Comparison of ENCODE assay signal across 30 cellular contexts in genomic region chr16:83105279-83106077, GRCh38.
"Had no signal": no experiment of that assay in that cellular context is flagged by ENCODE, and none has a peak within 500 bp of the region (broad histone marks: within the 10 kb centered on the region; RNA-seq: fewer than 3 reads in every experiment).

No MANE protein-coding gene starts in this region.

- H3K9me3 ChIP-seq: adrenal gland, SJSA1, SK-N-SH had no signal

- H3K4me3 ChIP-seq: adrenal gland, cardiac muscle cell, SJSA1 had no signal

- H3K36me3 Mint-ChIP-seq: activated CD4-positive, alpha-beta memory T cell treated with anti-CD3 and anti-CD28 coated beads for 36 hours; brain had no signal

- H3K27ac Mint-ChIP-seq: activated CD4-positive, alpha-beta memory T cell treated with anti-CD3 and anti-CD28 coated beads for 36 hours; activated CD4-positive, alpha-beta T cell treated with anti-CD3 and anti-CD28 coated beads, Interleukin-2, amount 10 ng/mL, durations not matched to agents 7 days and 5 days; activated naive CD4-positive, alpha-beta T cell treated with anti-CD3 and anti-CD28 coated beads for 36 hours; activated naive CD4-positive, alpha-beta T cell treated with anti-CD3 and anti-CD28 coated beads, Interleukin-2, amount 50 U/mL, for 72 hours; activated T-helper 1 cell treated with anti-CD3 and anti-CD28 coated beads, Interleukin-12 subunit alpha, Interleukin-12 subunit beta, Interleukin-2, Interleukin-4 antibody, amounts not matched to agents 30 ng/mL and 10 ng/mL and 1 ng/mL, durations not matched to agents 14 hours and 24 hours and 36 hours; brain; T-helper 1 cell treated with Interleukin-12 subunit alpha and Interleukin-12 subunit beta and Interleukin-4 antibody, amounts not matched to agents 30 μg/mL and 1 μg/mL, for 36 hours; T-helper 2 cell treated with Interferon-gamma antibody and Interleukin-4, amounts not matched to agents 5 μg/mL and 100 μg/mL, for 36 hours had no signal

- H3K9me3 Mint-ChIP-seq: activated CD4-positive, alpha-beta memory T cell treated with anti-CD3 and anti-CD28 coated beads for 36 hours; activated CD4-positive, alpha-beta T cell treated with anti-CD3 and anti-CD28 coated beads, Interleukin-2, amount 10 ng/mL, durations not matched to agents 7 days and 5 days; activated T-cell treated with anti-CD3 and anti-CD28 coated beads, Interleukin-2, amount 50 U/mL, for 4 hours; central memory CD8-positive, alpha-beta T cell had no signal

- H3K36me3 ChIP-seq: adrenal gland, cardiac muscle cell, SJSA1 had no signal

- H3K4me1 ChIP-seq: adrenal gland, SJSA1 had no signal

- H3K4me3 Mint-ChIP-seq: activated CD4-positive, alpha-beta memory T cell treated with anti-CD3 and anti-CD28 coated beads for 36 hours; activated CD4-positive, alpha-beta T cell treated with anti-CD3 and anti-CD28 coated beads, Interleukin-2, amount 10 ng/mL, durations not matched to agents 7 days and 5 days; activated naive CD4-positive, alpha-beta T cell treated with anti-CD3 and anti-CD28 coated beads for 36 hours; activated T-cell treated with anti-CD3 and anti-CD28 coated beads, Interleukin-2, amount 50 U/mL, for 4 hours; activated T-helper 1 cell treated with anti-CD3 and anti-CD28 coated beads, Interleukin-12 subunit alpha, Interleukin-12 subunit beta, Interleukin-2, Interleukin-4 antibody, amounts not matched to agents 30 ng/mL and 10 ng/mL and 1 ng/mL, durations not matched to agents 14 hours and 24 hours and 36 hours; brain; central memory CD8-positive, alpha-beta T cell; T-helper 1 cell treated with Interleukin-12 subunit alpha and Interleukin-12 subunit beta and Interleukin-4 antibody, amounts not matched to agents 30 μg/mL and 1 μg/mL, for 36 hours; T-helper 2 cell treated with Interferon-gamma antibody and Interleukin-4, amounts not matched to agents 5 μg/mL and 100 μg/mL, for 36 hours had no signal

- H3K4me1 Mint-ChIP-seq: activated CD4-positive, alpha-beta T cell treated with anti-CD3 and anti-CD28 coated beads, Interleukin-2, amount 10 ng/mL, durations not matched to agents 7 days and 5 days; brain; central memory CD8-positive, alpha-beta T cell had no signal

- H3K27me3 Mint-ChIP-seq: activated CD4-positive, alpha-beta T cell treated with anti-CD3 and anti-CD28 coated beads, Interleukin-2, amount 10 ng/mL, durations not matched to agents 7 days and 5 days had no signal

- H3K27me3 ChIP-seq: cardiac muscle cell, SJSA1 had no signal

- H3K27ac ChIP-seq: adrenal gland, cardiac muscle cell, SJSA1 had no signal

- ATAC-seq: activated naive CD4-positive, alpha-beta T cell treated with anti-CD3 and anti-CD28 coated beads, Interleukin-2, amount 50 U/mL, for 72 hours; activated T-cell treated with anti-CD3 and anti-CD28 coated beads, Interleukin-2, amount 50 U/mL, for 4 hours; Panc1 had no signal

- DNase-seq: activated CD4-positive, alpha-beta memory T cell treated with anti-CD3 and anti-CD28 coated beads for 36 hours; activated CD4-positive, alpha-beta T cell treated with anti-CD3 and anti-CD28 coated beads, Interleukin-2, amount 10 ng/mL, durations not matched to agents 7 days and 5 days; activated CD8-positive, alpha-beta memory T cell treated with anti-CD3 and anti-CD28 coated beads, Interleukin-2, amount 50 U/mL, for 4 hours; activated gamma-delta T cell treated with Interleukin-2 at 50 U/mL for 16 hours; activated naive CD4-positive, alpha-beta T cell treated with anti-CD3 and anti-CD28 coated beads for 36 hours; activated T-cell treated with anti-CD3 and anti-CD28 coated beads for 4 hours; activated T-cell treated with anti-CD3 and anti-CD28 coated beads, Interleukin-2, amount 50 U/mL, for 4 hours; adrenal gland; Kasumi-1; KG1; MM.1S; NCI-H1092 treated with DMSO at 0.1 percent for 48 hours; NCI-H1417; NCI-H187 treated with DMSO at 0.1 percent for 48 hours; NCI-H2081 treated with DMSO at 0.1 percent for 48 hours; NCI-H226; NCI-H446 treated with DMSO at 0.1 percent for 48 hours; NCI-H524; NCI-H69; SHP77 treated with DMSO at 0.1 percent for 48 hours; SK-N-SH had no signal

- H3K4me2 ChIP-seq: SK-N-SH had no signal

- H3K9ac ChIP-seq: SK-N-SH had no signal
